ENCODE assay signal across 20 cellular contexts in genomic region chr1:97780884-97781283, GRCh38.
"Had no signal": no experiment of that assay in that cellular context is flagged by ENCODE, and none has a peak within 500 bp of the region (broad histone marks: within the 10 kb centered on the region; RNA-seq: fewer than 3 reads in every experiment).

No MANE protein-coding gene starts in this region.

- DNase-seq: activated CD4-positive, alpha-beta memory T cell treated with anti-CD3 and anti-CD28 coated beads, Interleukin-2, amount 10 ng/mL, durations not matched to agents 7 days and 5 days; activated CD4-positive, alpha-beta T cell treated with anti-CD3 and anti-CD28 coated beads for 48 hours; activated CD4-positive, CD25-positive, alpha-beta regulatory T cell; activated effector memory CD4-positive, alpha-beta T cell treated with Interleukin-2 at 50 U/mL for 16 hours; activated naive CD4-positive, alpha-beta T cell treated with anti-CD3 and anti-CD28 coated beads, Interleukin-2, amount 10 ng/mL, durations not matched to agents 7 days and 5 days; activated naive CD8-positive, alpha-beta T cell treated with anti-CD3 and anti-CD28 coated beads, Interleukin-2, amount 50 U/mL, for 24 hours; activated T-cell treated with anti-CD3 and anti-CD28 coated beads, Interleukin-2, amount 50 U/mL, for 4 hours; aorta; brain microvascular endothelial cell; central memory CD4-positive, alpha-beta T cell; colonic mucosa; gastrocnemius medialis; head of caudate nucleus; left ventricle myocardium inferior; mammary epithelial cell; midbrain; sigmoid colon; stimulated activated naive CD4-positive, alpha-beta T cell; T-helper 9 cell; thyroid gland had no signal

- ATAC-seq: activated naive CD8-positive, alpha-beta T cell treated with anti-CD3 and anti-CD28 coated beads, Interleukin-2, amount 50 U/mL, for 24 hours; activated T-cell treated with anti-CD3 and anti-CD28 coated beads, Interleukin-2, amount 50 U/mL, for 4 hours; gastrocnemius medialis had no signal
